8 cellular contexts compared by ENCODE assay signal in genomic region chr15:83067638-83067962, GRCh38. TPM values are rescaled to one million over a fixed set of nuclear protein-coding genes. Genes with fewer than 3 reads are reported as not detected.
A peak's percentile ranks its signal among the peaks of the same experiment; 100 is the strongest.
DNase-seq lines count a peak whose midpoint lies in the region; ATAC-seq lines count a peak whose summit lies in the region.

No MANE protein-coding gene starts in this region.

- H3K9me3 ChIP-seq in right cardiac atrium (ENCODE audit: control insufficient read depth, low read length) (no peaks in the 10 kb centered on the region), skeletal muscle satellite cell (replicated peaks; ENCODE audit: low read length) (no peaks in the 10 kb centered on the region)

- CTCF ChIA-PET in activated CD4-positive, alpha-beta memory T cell treated with anti-CD3 and anti-CD28 coated beads for 36 hours (lab: Charles Lee), result interaction anchor here (1.6 kb wide), 2 partner anchors 10 to 56 kb away, joined by 6 to 12 read pairs; partner anchors contain the start of gene C15orf40

- peak overlapping the region; percentile 87 for H3K4me2 ChIP-seq in skeletal muscle satellite cell (ENCODE audit: low read length)

- no peaks in the 10 kb centered on the region for H3K27me3 Mint-ChIP-seq in activated CD4-positive, alpha-beta memory T cell treated with anti-CD3 and anti-CD28 coated beads for 36 hours

- H3K4me3 Mint-ChIP-seq in activated CD4-positive, alpha-beta memory T cell treated with anti-CD3 and anti-CD28 coated beads for 36 hours, result peak overlapping the region; percentile 55

- H3K9me3 Mint-ChIP-seq in activated CD4-positive, alpha-beta memory T cell treated with anti-CD3 and anti-CD28 coated beads for 36 hours, result peaks cover 9% of the 10 kb centered on the region

- peaks cover 10% of the 10 kb centered on the region for H3K36me3 Mint-ChIP-seq in activated CD4-positive, alpha-beta memory T cell treated with anti-CD3 and anti-CD28 coated beads for 36 hours

- ATAC-seq in right cardiac atrium (no peak), HG02678 (IDR thresholded peaks at IDR 0.05; ENCODE audit: unreplicated experiment) (no peak), HG02642 (IDR thresholded peaks at IDR 0.05; ENCODE audit: poor library complexity, unreplicated experiment) (no peak), HG03354 (IDR thresholded peaks at IDR 0.05; ENCODE audit: poor library complexity, severe bottlenecking, unreplicated experiment) (no peak)

- H3K36me3 ChIP-seq in H7 (replicated peaks; ENCODE audit: control insufficient read depth, insufficient read depth, low read length), result peaks cover 2% of the 10 kb centered on the region
- H3K36me3 ChIP-seq in skeletal muscle satellite cell (ENCODE audit: insufficient read depth, low read length), result no peaks in the 10 kb centered on the region

- peak overlapping the region; percentile 86 for H3K27ac ChIP-seq in right cardiac atrium (ENCODE audit: low read length)

- H3K4me1 ChIP-seq in right cardiac atrium (ENCODE audit: control insufficient read depth, insufficient read depth, low read length) (peaks cover 4% of the 10 kb centered on the region), skeletal muscle satellite cell (ENCODE audit: control insufficient read depth, insufficient read depth, low read length) (peaks cover 39% of the 10 kb centered on the region)

- H3K4me1 Mint-ChIP-seq in activated CD4-positive, alpha-beta memory T cell treated with anti-CD3 and anti-CD28 coated beads for 36 hours (ENCODE audit: low read depth), result peaks cover 27% of the 10 kb centered on the region

- H3K4me3 ChIP-seq in H7 (ENCODE audit: insufficient read depth, low read depth, low read length) (peak overlapping the region; percentile 83), right cardiac atrium (ENCODE audit: low read length) (peak overlapping the region; percentile 81), skeletal muscle satellite cell (ENCODE audit: low read length) (peak overlapping the region; percentile 80)

- H3K27me3 ChIP-seq in H7 (ENCODE audit: control insufficient read depth, insufficient read depth, low read length), result no peaks in the 10 kb centered on the region
- H3K27me3 ChIP-seq in right cardiac atrium (ENCODE audit: control insufficient read depth, insufficient read depth), result no peaks in the 10 kb centered on the region
- no peaks in the 10 kb centered on the region for H3K27me3 ChIP-seq in skeletal muscle satellite cell (ENCODE audit: control insufficient read depth, insufficient read depth, low read length)

- WGBS in right cardiac atrium, result 35% methylated on average over 12 of the region's 12 CpGs

- DNase-seq in H7 (no peak), right cardiac atrium (no peak), OCI-M1 (lab: John Stamatoyannopoulos, UW) (no peak)
- DNase-seq in activated CD4-positive, alpha-beta memory T cell treated with anti-CD3 and anti-CD28 coated beads for 36 hours, result no peak

- POLR2A ChIA-PET in activated CD4-positive, alpha-beta memory T cell treated with anti-CD3 and anti-CD28 coated beads for 36 hours (lab: Charles Lee), result interaction anchor here (0.6 to 1.6 kb wide), 5 partner anchors 22 to 81 kb away, joined by 3 to 6 read pairs (median 4); partner anchors contain the start of genes C15orf40 and RAMAC

- H3K27ac Mint-ChIP-seq in activated CD4-positive, alpha-beta memory T cell treated with anti-CD3 and anti-CD28 coated beads for 36 hours, result peak overlapping the region; percentile 73

- intact Hi-C loops in activated CD4-positive, alpha-beta memory T cell treated with anti-CD3 and anti-CD28 coated beads for 36 hours (cut with micrococcal nuclease), result loop anchor here (1.0 to 5.0 kb wide), 4 partner anchors 40 to 259 kb away; partner anchors contain the start of genes C15orf40, TM6SF1 and WHAMM
- intact Hi-C loops in right cardiac atrium (cut with DNase I), result loop anchor here in 1 of 4 donors (10.0 kb wide), 1 partner anchor 53 kb away; the partner anchor contains the start of gene C15orf40

- H3K9ac ChIP-seq in skeletal muscle satellite cell (ENCODE audit: low read depth, low read length), result peak overlapping the region; percentile 97

RNA-seq across cellular contexts. Expression of gene BTBD1, which starts 0.5 kb away (rescaled TPM):
- total RNA-seq in H7 (2014; rRNA removed; shearing (Covaris generic)), result 71.8 and 86.6 TPM in 2 replicates
- 10 to 100 TPM; 52.9 to 53.3 TPM for total RNA-seq in activated CD4-positive, alpha-beta memory T cell treated with anti-CD3 and anti-CD28 coated beads for 36 hours
- 100 to 1,000 TPM; 113 to 134 (median 128) TPM for total RNA-seq in right cardiac atrium
- 47.6 TPM for polyA plus RNA-seq in right cardiac atrium
- 101 and 107 TPM in 2 replicates for total RNA-seq in skeletal muscle satellite cell (2012; rRNA removed)

RNA-seq across cellular contexts. Expression of gene TM6SF1, which starts 39.8 kb away (rescaled TPM):
- total RNA-seq in H7 (2014; rRNA removed; shearing (Covaris generic)), result 0.62 and 0.63 TPM in 2 replicates
- 1 to 10 TPM; 1.9 to 2.2 TPM for total RNA-seq in activated CD4-positive, alpha-beta memory T cell treated with anti-CD3 and anti-CD28 coated beads for 36 hours
- total RNA-seq in right cardiac atrium, result 10 to 100 TPM; 14.8 to 20.9 (median 16.7) TPM
- 13.8 TPM for polyA plus RNA-seq in right cardiac atrium
- 0.44 and 0.51 TPM in 2 replicates for total RNA-seq in skeletal muscle satellite cell (2012; rRNA removed)

RNA-seq across cellular contexts. Expression of gene C15orf40, which starts 56.2 kb away (rescaled TPM):
- 21.3 and 48.6 TPM in 2 replicates for total RNA-seq in H7 (2014; rRNA removed; shearing (Covaris generic))
- 10 to 100 TPM; 21.8 to 26.3 TPM for total RNA-seq in activated CD4-positive, alpha-beta memory T cell treated with anti-CD3 and anti-CD28 coated beads for 36 hours
- 10 to 100 TPM; 11.0 to 16.0 (median 13.2) TPM for total RNA-seq in right cardiac atrium
- 12.7 TPM for polyA plus RNA-seq in right cardiac atrium
- total RNA-seq in skeletal muscle satellite cell (2012; rRNA removed), result 6.6 and 9.9 TPM in 2 replicates
